ENCODE assay signal across 8 cellular contexts in genomic region chr2:111883661-111884591, GRCh38. TPM values are rescaled to one million over a fixed set of nuclear protein-coding genes. Genes with fewer than 3 reads are reported as not detected.
DNase-seq lines count a peak whose midpoint lies in the region; ATAC-seq and TF ChIP-seq lines count a peak whose summit lies in the region.

ANAPC1 (minus strand) TSS chr2:111884193; CDS start chr2:111880825, 3,368 bp downstream.

- H3K27me3 ChIP-seq in lower lobe of right lung (ENCODE audit: low read depth): no peaks in the 10 kb centered on the region

- peak within 1 kb of the TSS; percentile 94 for H3K27ac Mint-ChIP-seq in activated CD4-positive, alpha-beta memory T cell treated with anti-CD3 and anti-CD28 coated beads for 36 hours

- peak within 1 kb of the TSS; percentile 97 for H3K4me3 Mint-ChIP-seq in activated CD4-positive, alpha-beta memory T cell treated with anti-CD3 and anti-CD28 coated beads for 36 hours

- DNase-seq in CD1c-positive myeloid dendritic cell (ENCODE audit: extremely low spot score) (peak; percentile 86), NCI-H748 treated with DMSO at 0.1 percent for 48 hours (lab: John Stamatoyannopoulos, UW) (peak; percentile 48), ecto neural progenitor cell (ENCODE audit: low spot score) (peak; percentile 90), lower lobe of right lung (peak; percentile 91)
- DNase-seq in activated CD4-positive, alpha-beta memory T cell treated with anti-CD3 and anti-CD28 coated beads for 36 hours: peak; percentile 90
- DNase-seq in stimulated activated CD4-positive, alpha-beta T cell treated with anti-CD3 and anti-CD28 coated beads, TNF-alpha, amount 100 ng/mL, for 1 hour (ENCODE audit: low read depth in 3 of 3, low spot score in 1 of 3): peak; percentile 54 to 75 (median 66)

- TF ChIP-seq CTCF in lower lobe of right lung (IDR thresholded peaks at IDR 0.05): no peak

- no peaks in the 10 kb centered on the region for H3K9me3 ChIP-seq in lower lobe of right lung

- H3K4me1 ChIP-seq in lower lobe of right lung: peaks cover 8% of the 10 kb centered on the region

- peaks cover 15% of the 10 kb centered on the region for H3K4me1 Mint-ChIP-seq in activated CD4-positive, alpha-beta memory T cell treated with anti-CD3 and anti-CD28 coated beads for 36 hours (ENCODE audit: low read depth)

- no peaks in the 10 kb centered on the region for H3K9me3 Mint-ChIP-seq in activated CD4-positive, alpha-beta memory T cell treated with anti-CD3 and anti-CD28 coated beads for 36 hours

- no peaks in the 10 kb centered on the region for H3K27me3 Mint-ChIP-seq in activated CD4-positive, alpha-beta memory T cell treated with anti-CD3 and anti-CD28 coated beads for 36 hours

- intact Hi-C loops in activated CD4-positive, alpha-beta memory T cell treated with anti-CD3 and anti-CD28 coated beads for 36 hours (cut with micrococcal nuclease): loop anchor here (1.0 to 5.0 kb wide), 3 partner anchors 165 to 658 kb away; partner anchors contain the start of genes POLR1B and ZC3H8
- intact Hi-C loops in lower lobe of right lung (cut with DNase I): no loop called here

- CTCF ChIA-PET in activated CD4-positive, alpha-beta memory T cell treated with anti-CD3 and anti-CD28 coated beads for 36 hours (lab: Charles Lee): interaction anchor here (0.6 to 2.8 kb wide), 9 partner anchors 9 to 1321 kb away, joined by 3 to 8 read pairs (median 4); no protein-coding TSS in a partner anchor

- peaks cover 14% of the 10 kb centered on the region for H3K36me3 ChIP-seq in lower lobe of right lung

- peaks cover 9% of the 10 kb centered on the region for H3K36me3 Mint-ChIP-seq in activated CD4-positive, alpha-beta memory T cell treated with anti-CD3 and anti-CD28 coated beads for 36 hours

- ATAC-seq in GM19351 (IDR thresholded peaks at IDR 0.05; ENCODE audit: unreplicated experiment): peak; percentile 80
- peak; percentile 68 for ATAC-seq in HG03469 (IDR thresholded peaks at IDR 0.05; ENCODE audit: unreplicated experiment)
- ATAC-seq in lower lobe of right lung: peak; percentile 97 to 99

- H3K4me3 ChIP-seq in lower lobe of right lung: peak within 1 kb of the TSS; percentile 95

- POLR2A ChIA-PET in activated CD4-positive, alpha-beta memory T cell treated with anti-CD3 and anti-CD28 coated beads for 36 hours (lab: Charles Lee): interaction anchor here (0.6 to 1.4 kb wide), 6 partner anchors 9 to 826 kb away, joined by 3 to 7 read pairs (median 3); partner anchors contain the start of genes POLR1B and TMEM87B

- H3K27ac ChIP-seq in lower lobe of right lung: peak within 1 kb of the TSS; percentile 87

RNA-seq across cellular contexts. Expression of gene ANAPC1, which starts in this region (rescaled TPM):
- 10 to 100 TPM; 88.8 to 90.2 TPM for total RNA-seq in activated CD4-positive, alpha-beta memory T cell treated with anti-CD3 and anti-CD28 coated beads for 36 hours
- total RNA-seq in lower lobe of right lung: 32.2 TPM

Comparison
In these comparisons a context has a peak if more than half of its experiments do, and no peak if none do; other contexts are left out.
1. Peak in every context shown above with its lines: DNase-seq, ATAC-seq, H3K4me3 ChIP-seq and H3K27ac ChIP-seq.